Comparison of ENCODE assay signal across 1 cellular context in genomic region chr13:60163525-60164471, GRCh38.
A peak's percentile ranks its signal among the peaks of the same experiment; 100 is the strongest.
TF ChIP-seq lines count a peak whose summit lies in the region.

Gene DIAPH3 (minus strand): TSS chr13:60163928. CDS start chr13:60163766, 162 bp downstream.

TF ChIP-seq in HepG2, 621 proteins besides CTCF, POLR2A, EP300 and RAD21 (continued from another document and continues in another):
- peak; percentile 90 for TF ChIP-seq ATF7-NPFF (CRISPR knock-in tag; IDR thresholded peaks at IDR 0.05; ENCODE audit: low read depth)
- TF ChIP-seq ZFY (CRISPR knock-in tag; IDR thresholded peaks at IDR 0.05): peak; percentile 93
- TF ChIP-seq ZBTB39 (CRISPR knock-in tag; IDR thresholded peaks at IDR 0.05): no peak
- TF ChIP-seq HMG20B (CRISPR knock-in tag; conservative IDR thresholded peaks at IDR 0.05): no peak
- no peak for TF ChIP-seq ELF4 (CRISPR knock-in tag; IDR thresholded peaks at IDR 0.05; ENCODE audit: borderline replicate concordance)
- no peak for TF ChIP-seq ZNF180 (CRISPR knock-in tag; IDR thresholded peaks at IDR 0.05; ENCODE audit: borderline replicate concordance, low read depth)
- TF ChIP-seq ZNF337 (CRISPR knock-in tag; IDR thresholded peaks at IDR 0.05; ENCODE audit: borderline replicate concordance, low read depth): no peak
- TF ChIP-seq ZNF607 (CRISPR knock-in tag; IDR thresholded peaks at IDR 0.05; ENCODE audit: borderline replicate concordance): no peak
- TF ChIP-seq, protein P1, sequence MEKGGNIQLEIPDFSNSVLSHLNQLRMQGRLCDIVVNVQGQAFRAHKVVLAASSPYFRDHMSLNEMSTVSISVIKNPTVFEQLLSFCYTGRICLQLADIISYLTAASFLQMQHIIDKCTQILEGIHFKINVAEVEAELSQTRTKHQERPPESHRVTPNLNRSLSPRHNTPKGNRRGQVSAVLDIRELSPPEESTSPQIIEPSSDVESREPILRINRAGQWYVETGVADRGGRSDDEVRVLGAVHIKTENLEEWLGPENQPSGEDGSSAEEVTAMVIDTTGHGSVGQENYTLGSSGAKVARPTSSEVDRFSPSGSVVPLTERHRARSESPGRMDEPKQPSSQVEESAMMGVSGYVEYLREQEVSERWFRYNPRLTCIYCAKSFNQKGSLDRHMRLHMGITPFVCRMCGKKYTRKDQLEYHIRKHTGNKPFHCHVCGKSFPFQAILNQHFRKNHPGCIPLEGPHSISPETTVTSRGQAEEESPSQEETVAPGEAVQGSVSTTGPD (CRISPR knock-in tag; IDR thresholded peaks at IDR 0.05): no peak
- TF ChIP-seq PHF8 (CRISPR knock-in tag; IDR thresholded peaks at IDR 0.05): peak; percentile 96
- 0 out of 2 replicates have a peak, but pooled peaks have one; percentile 49 for TF ChIP-seq ZNF274 (CRISPR knock-in tag; IDR thresholded peaks at IDR 0.05)
- TF ChIP-seq, protein P2, sequence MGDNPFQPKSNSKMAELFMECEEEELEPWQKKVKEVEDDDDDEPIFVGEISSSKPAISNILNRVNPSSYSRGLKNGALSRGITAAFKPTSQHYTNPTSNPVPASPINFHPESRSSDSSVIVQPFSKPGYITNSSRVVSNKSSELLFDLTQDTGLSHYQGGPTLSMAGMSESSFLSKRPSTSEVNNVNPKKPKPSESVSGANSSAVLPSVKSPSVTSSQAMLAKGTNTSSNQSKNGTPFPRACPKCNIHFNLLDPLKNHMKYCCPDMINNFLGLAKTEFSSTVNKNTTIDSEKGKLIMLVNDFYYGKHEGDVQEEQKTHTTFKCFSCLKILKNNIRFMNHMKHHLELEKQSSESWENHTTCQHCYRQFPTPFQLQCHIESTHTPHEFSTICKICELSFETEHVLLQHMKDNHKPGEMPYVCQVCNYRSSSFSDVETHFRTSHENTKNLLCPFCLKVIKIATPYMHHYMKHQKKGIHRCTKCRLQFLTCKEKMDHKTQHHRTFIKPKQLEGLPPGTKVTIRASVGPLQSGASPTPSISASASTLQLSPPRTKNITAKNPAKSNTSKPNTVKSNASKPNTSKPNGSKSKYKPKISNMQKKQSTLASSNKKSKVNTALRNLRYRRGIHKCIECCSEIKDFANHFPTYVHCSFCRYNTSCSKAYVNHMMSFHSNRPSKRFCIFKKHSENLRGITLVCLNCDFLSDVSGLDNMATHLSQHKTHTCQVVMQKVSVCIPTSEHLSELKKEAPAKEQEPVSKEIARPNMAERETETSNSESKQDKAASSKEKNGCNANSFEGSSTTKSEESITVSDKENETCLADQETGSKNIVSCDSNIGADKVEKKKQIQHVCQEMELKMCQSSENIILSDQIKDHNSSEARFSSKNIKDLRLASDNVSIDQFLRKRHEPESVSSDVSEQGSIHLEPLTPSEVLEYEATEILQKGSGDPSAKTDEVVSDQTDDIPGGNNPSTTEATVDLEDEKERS (CRISPR knock-in tag; IDR thresholded peaks at IDR 0.05): no peak
- no peak for TF ChIP-seq TCF12 (IDR thresholded peaks at IDR 0.05)
- TF ChIP-seq TCF12 (CRISPR knock-in tag; IDR thresholded peaks at IDR 0.05): no peak
- no peak for TF ChIP-seq EZH2 (conservative IDR thresholded peaks at IDR 0.05; ENCODE audit: low read depth, low read length)
- no peak for TF ChIP-seq ZBTB38 (CRISPR knock-in tag; IDR thresholded peaks at IDR 0.05)
- TF ChIP-seq WIZ (CRISPR knock-in tag; IDR thresholded peaks at IDR 0.05): no peak
- TF ChIP-seq ZMYM2 (CRISPR knock-in tag; IDR thresholded peaks at IDR 0.05): no peak
- no peak; the same call in 1 of the 2 replicates for TF ChIP-seq SOX5 (CRISPR knock-in tag; IDR thresholded peaks at IDR 0.05; ENCODE audit: borderline replicate concordance)
- TF ChIP-seq ZHX2 (IDR thresholded peaks at IDR 0.05; ENCODE audit: low read depth): 0 out of 2 replicates have a peak, but pooled peaks have one; percentile 27
- no peak for TF ChIP-seq ZHX2 (CRISPR knock-in tag; IDR thresholded peaks at IDR 0.05; ENCODE audit: borderline replicate concordance)
- TF ChIP-seq, protein P3, sequence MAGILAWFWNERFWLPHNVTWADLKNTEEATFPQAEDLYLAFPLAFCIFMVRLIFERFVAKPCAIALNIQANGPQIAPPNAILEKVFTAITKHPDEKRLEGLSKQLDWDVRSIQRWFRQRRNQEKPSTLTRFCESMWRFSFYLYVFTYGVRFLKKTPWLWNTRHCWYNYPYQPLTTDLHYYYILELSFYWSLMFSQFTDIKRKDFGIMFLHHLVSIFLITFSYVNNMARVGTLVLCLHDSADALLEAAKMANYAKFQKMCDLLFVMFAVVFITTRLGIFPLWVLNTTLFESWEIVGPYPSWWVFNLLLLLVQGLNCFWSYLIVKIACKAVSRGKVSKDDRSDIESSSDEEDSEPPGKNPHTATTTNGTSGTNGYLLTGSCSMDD (CRISPR knock-in tag; IDR thresholded peaks at IDR 0.05): no peak
- TF ChIP-seq IRF1 (CRISPR knock-in tag; IDR thresholded peaks at IDR 0.05; ENCODE audit: low read depth): no peak
- TF ChIP-seq ZNF678 (CRISPR knock-in tag; IDR thresholded peaks at IDR 0.05): no peak
- TF ChIP-seq SAFB2 (CRISPR knock-in tag; IDR thresholded peaks at IDR 0.05; ENCODE audit: borderline replicate concordance, low read depth): no peak; the same call in 1 of the 2 replicates
- TF ChIP-seq KDM6A (CRISPR knock-in tag; IDR thresholded peaks at IDR 0.05; ENCODE audit: low read depth): no peak
- TF ChIP-seq PITX1 (CRISPR knock-in tag; IDR thresholded peaks at IDR 0.05): no peak
- no peak for TF ChIP-seq KLF11 (CRISPR knock-in tag; IDR thresholded peaks at IDR 0.05)
- TF ChIP-seq, protein P4, sequence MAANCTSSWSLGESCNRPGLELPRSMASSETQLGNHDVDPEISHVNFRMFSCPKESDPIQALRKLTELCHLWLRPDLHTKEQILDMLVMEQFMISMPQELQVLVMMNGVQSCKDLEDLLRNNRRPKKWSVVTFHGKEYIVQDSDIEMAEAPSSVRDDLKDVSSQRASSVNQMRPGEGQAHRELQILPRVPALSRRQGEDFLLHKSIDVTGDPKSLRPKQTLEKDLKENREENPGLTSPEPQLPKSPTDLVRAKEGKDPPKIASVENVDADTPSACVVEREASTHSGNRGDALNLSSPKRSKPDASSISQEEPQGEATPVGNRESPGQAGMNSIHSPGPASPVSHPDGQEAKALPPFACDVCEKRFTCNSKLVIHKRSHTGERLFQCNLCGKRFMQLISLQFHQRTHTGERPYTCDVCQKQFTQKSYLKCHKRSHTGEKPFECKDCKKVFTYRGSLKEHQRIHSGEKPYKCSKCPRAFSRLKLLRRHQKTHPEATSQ (CRISPR knock-in tag; IDR thresholded peaks at IDR 0.05; ENCODE audit: borderline replicate concordance): no peak
- no peak for TF ChIP-seq ZNF34 (CRISPR knock-in tag; IDR thresholded peaks at IDR 0.05; ENCODE audit: borderline replicate concordance)
- TF ChIP-seq DR1 (CRISPR knock-in tag; IDR thresholded peaks at IDR 0.05): peak; percentile 75; the same call in 1 of the 2 replicates
- TF ChIP-seq USF2 (IDR thresholded peaks at IDR 0.05; ENCODE audit: low read depth, low read length): no peak
- TF ChIP-seq USF2 (CRISPR knock-in tag; IDR thresholded peaks at IDR 0.05; ENCODE audit: borderline replicate concordance): no peak
- no peak for TF ChIP-seq CENPX (CRISPR knock-in tag; IDR thresholded peaks at IDR 0.05)
- TF ChIP-seq ZNF724P (CRISPR knock-in tag; IDR thresholded peaks at IDR 0.05; ENCODE audit: borderline replicate concordance): peak; percentile 94
- peak; percentile 49; the same call in 1 of the 2 replicates for TF ChIP-seq ETV6 (CRISPR knock-in tag; conservative IDR thresholded peaks at IDR 0.05)
- TF ChIP-seq SP1 (IDR thresholded peaks at IDR 0.05): no peak
- peak; percentile 77 for TF ChIP-seq SP1 (CRISPR knock-in tag; IDR thresholded peaks at IDR 0.05)
- no peak for TF ChIP-seq EHMT2 (IDR thresholded peaks at IDR 0.05; ENCODE audit: borderline replicate concordance, low read depth, low read length)
- no peak for TF ChIP-seq PCBP2 (optimal IDR thresholded peaks at IDR 0.05; ENCODE audit: low read depth, low read length, poor library complexity, severe bottlenecking)
- no peak for TF ChIP-seq ZNF577 (CRISPR knock-in tag; IDR thresholded peaks at IDR 0.05; ENCODE audit: borderline replicate concordance, low read depth)
- no peak for TF ChIP-seq ZBTB20 (CRISPR knock-in tag; IDR thresholded peaks at IDR 0.05; ENCODE audit: borderline replicate concordance, low read depth)
- TF ChIP-seq RARG (CRISPR knock-in tag; IDR thresholded peaks at IDR 0.05; ENCODE audit: low read depth): no peak
- peak; percentile 37; the same call in 1 of the 2 replicates for TF ChIP-seq RXRB (CRISPR knock-in tag; IDR thresholded peaks at IDR 0.05; ENCODE audit: borderline replicate concordance)
- TF ChIP-seq GLMP (CRISPR knock-in tag; IDR thresholded peaks at IDR 0.05; ENCODE audit: borderline replicate concordance): no peak
